9 cellular contexts compared by ENCODE assay signal in the genomic region with DNA sequence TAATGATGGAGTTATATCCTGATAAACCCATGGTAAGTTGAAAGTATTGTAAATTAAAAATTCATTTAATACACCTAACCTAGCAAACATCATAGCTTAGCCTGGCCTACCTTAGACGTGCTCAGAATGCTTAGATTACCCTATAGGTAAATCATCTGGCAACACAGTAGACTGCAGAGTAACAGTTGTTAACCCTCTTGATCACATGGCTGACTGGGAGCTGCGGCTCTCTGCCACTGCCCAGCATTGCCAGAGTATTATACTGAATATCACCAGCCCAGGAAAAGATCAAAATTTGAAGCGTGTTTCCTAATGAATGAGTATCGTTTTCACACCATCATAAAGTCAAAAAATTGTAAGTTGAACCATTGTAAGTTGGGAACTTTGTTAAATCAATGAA. TPM values are rescaled to one million over a fixed set of nuclear protein-coding genes. Genes with fewer than 3 reads are reported as not detected.
DNase-seq lines count a peak whose midpoint lies in the region; ATAC-seq and TF ChIP-seq lines count a peak whose summit lies in the region.
"Had no signal": no experiment of that assay in that cellular context is flagged by ENCODE, and none has a peak within 500 bp of the region (broad histone marks: within the 10 kb centered on the region; RNA-seq: fewer than 3 reads in every experiment).

No MANE protein-coding gene starts in this region.

- H3K9me3 ChIP-seq in DND-41 (ENCODE audit: insufficient read depth, low read length, severe bottlenecking) (no peaks in the 10 kb centered on the region), gastroesophageal sphincter (no peaks in the 10 kb centered on the region)
- H3K9me3 ChIP-seq: SJSA1 had no signal

- H3K27me3 ChIP-seq in DND-41 (ENCODE audit: insufficient read depth, low read length, poor library complexity) (no peaks in the 10 kb centered on the region), gastroesophageal sphincter (no peaks in the 10 kb centered on the region)
- H3K27me3 ChIP-seq: SJSA1 had no signal

- H3K27ac ChIP-seq in DND-41 (ENCODE audit: low read length), result no peak overlapping the region
- H3K27ac ChIP-seq in gastroesophageal sphincter, result peak overlapping the region; percentile 43 to 63 (median 61)
- H3K27ac ChIP-seq: SJSA1 had no signal

- 0 out of 3 replicates have a peak, but pooled peaks have one; percentile 19 for ATAC-seq in DND-41 (ENCODE audit: insufficient read depth, low read depth)
- ATAC-seq in SK-N-SH treated with all-trans-retinoic acid at 6 μM for 48 hours, result peak; percentile 48
- ATAC-seq in gastroesophageal sphincter, result peak; percentile 40
- ATAC-seq in sciatic nerve, result peak; percentile 59
- no peak for ATAC-seq in GM18519 (IDR thresholded peaks at IDR 0.05; ENCODE audit: low FRiP score, unreplicated experiment)
- ATAC-seq in GM18909 (IDR thresholded peaks at IDR 0.05; ENCODE audit: poor library complexity, unreplicated experiment), result no peak

- TF ChIP-seq POLR2A in gastroesophageal sphincter (IDR thresholded peaks at IDR 0.05), result no peak

- no peak for DNase-seq in DND-41
- DNase-seq in sciatic nerve (ENCODE audit: low spot score), result no peak
- DNase-seq in NCI-H2107 treated with DMSO at 0.1 percent for 48 hours (lab: John Stamatoyannopoulos, UW; ENCODE audit: unreplicated experiment), result no peak
- no peak for DNase-seq in hypothalamus (lab: John Stamatoyannopoulos, UW)

- no peak overlapping the region for H3K9ac ChIP-seq in DND-41 (ENCODE audit: low read depth, low read length)

- 0 to 26% methylated on average over 1 to 4 of the region's 4 CpGs for WGBS in gastroesophageal sphincter (ENCODE audit: low coverage in 1 of 2), 2 donors

- TF ChIP-seq EP300 in gastroesophageal sphincter (IDR thresholded peaks at IDR 0.05), result no peak

- H3K4me2 ChIP-seq in DND-41 (ENCODE audit: insufficient read depth, low read length), result no peak overlapping the region

- no peak overlapping the region for H3K4me3 ChIP-seq in DND-41 (ENCODE audit: low read depth in 1 of 2, low read length in 2 of 2)
- H3K4me3 ChIP-seq in gastroesophageal sphincter, result no peak overlapping the region
- H3K4me3 ChIP-seq: SJSA1 had no signal

- H2AFZ ChIP-seq in DND-41 (ENCODE audit: low read depth, low read length), result no peak overlapping the region

- TF ChIP-seq CTCF in DND-41 (IDR thresholded peaks at IDR 0.05; ENCODE audit: borderline replicate concordance, extremely low read depth, low read length, poor library complexity, severe bottlenecking) (no peak), gastroesophageal sphincter (IDR thresholded peaks at IDR 0.05) (no peak)

- H3K36me3 ChIP-seq in DND-41 (ENCODE audit: insufficient read depth, low read length) (0 out of 2 replicates have a peak, but pooled peaks cover 3% of the 10 kb centered on the region), gastroesophageal sphincter (peaks cover 0 to 11% of the 10 kb centered on the region in 2 donors)
- H3K36me3 ChIP-seq: SJSA1 had no signal

- no peaks in the 10 kb centered on the region for H4K20me1 ChIP-seq in DND-41 (ENCODE audit: insufficient read depth, low read length)

- intact Hi-C loops in sciatic nerve (cut with DNase I), result no loop called here

- no peaks in the 10 kb centered on the region for H3K4me1 ChIP-seq in DND-41 (ENCODE audit: insufficient read depth, low read length)
- peaks cover 0 to 17% (median 0%) of the 10 kb centered on the region in 3 donors for H3K4me1 ChIP-seq in gastroesophageal sphincter
- H3K4me1 ChIP-seq: SJSA1 had no signal

- no peaks in the 10 kb centered on the region for H3K79me2 ChIP-seq in DND-41 (ENCODE audit: insufficient read depth, low read length)

TF ChIP-seq in SK-N-SH treated with all-trans-retinoic acid at 6 μM for 48 hours, 23 proteins besides CTCF, POLR2A, EP300 and RAD21:
- TF ChIP-seq PATZ1 (CRISPR knock-in tag; IDR thresholded peaks at IDR 0.05; ENCODE audit: borderline replicate concordance) (no peak), ISL1 (CRISPR knock-in tag; IDR thresholded peaks at IDR 0.05) (no peak), ARNTL (CRISPR knock-in tag; IDR thresholded peaks at IDR 0.05; ENCODE audit: borderline replicate concordance, low read depth) (no peak), OSR1 (CRISPR knock-in tag; IDR thresholded peaks at IDR 0.05) (no peak), ZFP30 (CRISPR knock-in tag; IDR thresholded peaks at IDR 0.05) (no peak), SNAI2 (CRISPR knock-in tag; IDR thresholded peaks at IDR 0.05) (no peak), TCF4 (CRISPR knock-in tag; IDR thresholded peaks at IDR 0.05; ENCODE audit: borderline replicate concordance) (no peak), GLIS3 (CRISPR knock-in tag; IDR thresholded peaks at IDR 0.05) (no peak), ZC3H10 (CRISPR knock-in tag; IDR thresholded peaks at IDR 0.05) (no peak), TOX (CRISPR knock-in tag; IDR thresholded peaks at IDR 0.05; ENCODE audit: borderline replicate concordance) (no peak), ZNF70 (CRISPR knock-in tag; IDR thresholded peaks at IDR 0.05) (no peak), RARB (CRISPR knock-in tag; IDR thresholded peaks at IDR 0.05) (no peak), CSRNP3 (CRISPR knock-in tag; IDR thresholded peaks at IDR 0.05) (no peak), ZFP3 (CRISPR knock-in tag; IDR thresholded peaks at IDR 0.05) (no peak), POU6F1 (CRISPR knock-in tag; IDR thresholded peaks at IDR 0.05; ENCODE audit: borderline replicate concordance, low read depth) (no peak), CSDC2 (CRISPR knock-in tag; IDR thresholded peaks at IDR 0.05) (no peak)
- TF ChIP-seq, protein P1, sequence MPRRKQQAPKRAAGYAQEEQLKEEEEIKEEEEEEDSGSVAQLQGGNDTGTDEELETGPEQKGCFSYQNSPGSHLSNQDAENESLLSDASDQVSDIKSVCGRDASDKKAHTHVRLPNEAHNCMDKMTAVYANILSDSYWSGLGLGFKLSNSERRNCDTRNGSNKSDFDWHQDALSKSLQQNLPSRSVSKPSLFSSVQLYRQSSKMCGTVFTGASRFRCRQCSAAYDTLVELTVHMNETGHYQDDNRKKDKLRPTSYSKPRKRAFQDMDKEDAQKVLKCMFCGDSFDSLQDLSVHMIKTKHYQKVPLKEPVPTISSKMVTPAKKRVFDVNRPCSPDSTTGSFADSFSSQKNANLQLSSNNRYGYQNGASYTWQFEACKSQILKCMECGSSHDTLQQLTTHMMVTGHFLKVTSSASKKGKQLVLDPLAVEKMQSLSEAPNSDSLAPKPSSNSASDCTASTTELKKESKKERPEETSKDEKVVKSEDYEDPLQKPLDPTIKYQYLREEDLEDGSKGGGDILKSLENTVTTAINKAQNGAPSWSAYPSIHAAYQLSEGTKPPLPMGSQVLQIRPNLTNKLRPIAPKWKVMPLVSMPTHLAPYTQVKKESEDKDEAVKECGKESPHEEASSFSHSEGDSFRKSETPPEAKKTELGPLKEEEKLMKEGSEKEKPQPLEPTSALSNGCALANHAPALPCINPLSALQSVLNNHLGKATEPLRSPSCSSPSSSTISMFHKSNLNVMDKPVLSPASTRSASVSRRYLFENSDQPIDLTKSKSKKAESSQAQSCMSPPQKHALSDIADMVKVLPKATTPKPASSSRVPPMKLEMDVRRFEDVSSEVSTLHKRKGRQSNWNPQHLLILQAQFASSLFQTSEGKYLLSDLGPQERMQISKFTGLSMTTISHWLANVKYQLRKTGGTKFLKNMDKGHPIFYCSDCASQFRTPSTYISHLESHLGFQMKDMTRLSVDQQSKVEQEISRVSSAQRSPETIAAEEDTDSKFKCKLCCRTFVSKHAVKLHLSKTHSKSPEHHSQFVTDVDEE (CRISPR knock-in tag; IDR thresholded peaks at IDR 0.05), result no peak

RNA-seq across cellular contexts. Expression of gene TMPRSS12, which starts 17.8 kb away (rescaled TPM):
- total RNA-seq in gastroesophageal sphincter, result not detected
- not detected for total RNA-seq in sciatic nerve
- total RNA-seq: SJSA1 had no signal

Comparison
In these comparisons a context has a peak if more than half of its experiments do, and no peak if none do; other contexts are left out.
1. ATAC-seq: peak in DND-41 (single experiment), SK-N-SH treated with all-trans-retinoic acid at 6 μM for 48 hours (single experiment), gastroesophageal sphincter (single experiment) and sciatic nerve (single experiment); none in GM18519 (single experiment) and GM18909 (single experiment).